In genomic region chr11:57477507-57478189, GRCh38 we compare ENCODE assay signal across 1 cellular context.
TF ChIP-seq lines count a peak whose summit lies in the region.

No MANE protein-coding gene starts in this region.

TF ChIP-seq in GM23338, 12 proteins besides CTCF, POLR2A, EP300 and RAD21:
- TF ChIP-seq ZNF462 (CRISPR knock-in tag; IDR thresholded peaks at IDR 0.05) (no peak), ZNF114 (CRISPR knock-in tag; IDR thresholded peaks at IDR 0.05) (no peak), REST (IDR thresholded peaks at IDR 0.05; ENCODE audit: unreplicated experiment) (no peak), JUNB (IDR thresholded peaks at IDR 0.05; ENCODE audit: unreplicated experiment) (no peak), EZH2 (IDR thresholded peaks at IDR 0.05; ENCODE audit: low read depth, unreplicated experiment) (no peak)
